In genomic region chr6:162385980-162386379, GRCh38 we compare ENCODE assay signal across 19 cellular contexts.
"Had no signal": no experiment of that assay in that cellular context is flagged by ENCODE, and none has a peak within 500 bp of the region (broad histone marks: within the 10 kb centered on the region; RNA-seq: fewer than 3 reads in every experiment).

No MANE protein-coding gene starts in this region.

- H3K4me1 ChIP-seq: colonic mucosa, suprapubic skin, upper lobe of right lung had no signal

- H3K4me3 ChIP-seq: colonic mucosa, esophagus muscularis mucosa, gastroesophageal sphincter, hepatocyte, SK-N-MC, suprapubic skin, upper lobe of right lung had no signal

- H3K27ac Mint-ChIP-seq: activated CD4-positive, alpha-beta T cell treated with anti-CD3 and anti-CD28 coated beads, Interleukin-2, amount 10 ng/mL, durations not matched to agents 24 days and 14 days; activated naive CD8-positive, alpha-beta T cell treated with anti-CD3 and anti-CD28 coated beads for 36 hours; activated T-cell treated with anti-CD3 and anti-CD28 coated beads, Interleukin-2, amount 50 U/mL, for 72 hours; natural killer cell treated with Interleukin-12 subunit alpha and Interleukin-12 subunit beta and Interleukin-15 and Interleukin-18, amount 100 ng/mL, for 72 hours; stimulated activated naive CD8-positive, alpha-beta T cell treated with anti-CD3 and anti-CD28 coated beads, Interleukin-15, Interleukin-2, amounts not matched to agents 100 ng/mL and 50 ng/mL, for 24 hours had no signal

- FAIRE-seq: keratinocyte had no signal

- H3K36me3 Mint-ChIP-seq: activated naive CD8-positive, alpha-beta T cell treated with anti-CD3 and anti-CD28 coated beads for 36 hours had no signal

- ATAC-seq: activated T-cell treated with anti-CD3 and anti-CD28 coated beads, Interleukin-2, amount 50 U/mL, for 72 hours; gastroesophageal sphincter; natural killer cell treated with Interleukin-12 subunit alpha and Interleukin-12 subunit beta and Interleukin-15 and Interleukin-18, amount 100 ng/mL, for 72 hours; upper lobe of right lung had no signal

- H3K9me3 Mint-ChIP-seq: activated CD4-positive, alpha-beta T cell treated with anti-CD3 and anti-CD28 coated beads, Interleukin-2, amount 10 ng/mL, durations not matched to agents 24 days and 14 days; activated naive CD8-positive, alpha-beta T cell treated with anti-CD3 and anti-CD28 coated beads for 36 hours; activated T-cell treated with anti-CD3 and anti-CD28 coated beads, Interleukin-2, amount 50 U/mL, for 72 hours had no signal

- H3K4me3 Mint-ChIP-seq: activated CD4-positive, alpha-beta T cell treated with anti-CD3 and anti-CD28 coated beads, Interleukin-2, amount 10 ng/mL, durations not matched to agents 24 days and 14 days; activated naive CD8-positive, alpha-beta T cell treated with anti-CD3 and anti-CD28 coated beads for 36 hours; activated T-cell treated with anti-CD3 and anti-CD28 coated beads, Interleukin-2, amount 50 U/mL, for 72 hours; natural killer cell treated with Interleukin-12 subunit alpha and Interleukin-12 subunit beta and Interleukin-15 and Interleukin-18, amount 100 ng/mL, for 72 hours; stimulated activated naive CD8-positive, alpha-beta T cell treated with anti-CD3 and anti-CD28 coated beads, Interleukin-15, Interleukin-2, amounts not matched to agents 100 ng/mL and 50 ng/mL, for 24 hours had no signal

- H3K4me1 Mint-ChIP-seq: activated CD4-positive, alpha-beta T cell treated with anti-CD3 and anti-CD28 coated beads, Interleukin-2, amount 10 ng/mL, durations not matched to agents 24 days and 14 days; activated naive CD8-positive, alpha-beta T cell treated with anti-CD3 and anti-CD28 coated beads for 36 hours had no signal

- H3K9me3 ChIP-seq: colonic mucosa, esophagus muscularis mucosa, gastroesophageal sphincter, suprapubic skin, upper lobe of right lung had no signal

- H3K27me3 Mint-ChIP-seq: activated CD4-positive, alpha-beta T cell treated with anti-CD3 and anti-CD28 coated beads, Interleukin-2, amount 10 ng/mL, durations not matched to agents 24 days and 14 days; activated naive CD8-positive, alpha-beta T cell treated with anti-CD3 and anti-CD28 coated beads for 36 hours; natural killer cell treated with Interleukin-12 subunit alpha and Interleukin-12 subunit beta and Interleukin-15 and Interleukin-18, amount 100 ng/mL, for 72 hours; stimulated activated naive CD8-positive, alpha-beta T cell treated with anti-CD3 and anti-CD28 coated beads, Interleukin-15, Interleukin-2, amounts not matched to agents 100 ng/mL and 50 ng/mL, for 24 hours had no signal

- H3K4me2 ChIP-seq: hepatocyte had no signal

- H3K36me3 ChIP-seq: colonic mucosa, esophagus muscularis mucosa, gastroesophageal sphincter, suprapubic skin, upper lobe of right lung had no signal

- DNase-seq: activated CD4-positive, alpha-beta T cell treated with anti-CD3 and anti-CD28 coated beads, Interleukin-2, amount 10 ng/mL, durations not matched to agents 24 days and 14 days; activated CD4-positive, CD25-positive, alpha-beta regulatory T cell; activated CD8-positive, alpha-beta memory T cell treated with anti-CD3 and anti-CD28 coated beads, Interleukin-2, amount 50 U/mL, for 48 hours; activated naive CD8-positive, alpha-beta T cell treated with anti-CD3 and anti-CD28 coated beads for 36 hours; activated T-cell treated with anti-CD3 and anti-CD28 coated beads, Interleukin-2, amount 50 U/mL, for 72 hours; aorta; colonic mucosa; mesenchymal stem cell; posterior cingulate gyrus; right cardiac atrium; upper lobe of right lung had no signal

- H2AFZ ChIP-seq: hepatocyte had no signal

- H3K79me2 ChIP-seq: hepatocyte had no signal

- H3K27me3 ChIP-seq: colonic mucosa, esophagus muscularis mucosa, gastroesophageal sphincter, hepatocyte, suprapubic skin, upper lobe of right lung had no signal

- H3K27ac ChIP-seq: colonic mucosa, esophagus muscularis mucosa, gastroesophageal sphincter, hepatocyte, SK-N-MC, suprapubic skin, upper lobe of right lung had no signal
